Comparison of ENCODE assay signal across 26 cellular contexts in genomic region chr1:244151558-244151957, GRCh38.
DNase-seq lines count a peak whose midpoint lies in the region; ATAC-seq and TF ChIP-seq lines count a peak whose summit lies in the region.
"Had no signal": no experiment of that assay in that cellular context is flagged by ENCODE, and none has a peak within 500 bp of the region (broad histone marks: within the 10 kb centered on the region; RNA-seq: fewer than 3 reads in every experiment).

No MANE protein-coding gene starts in this region.

- no peaks in the 10 kb centered on the region for H3K36me3 Mint-ChIP-seq in stimulated activated memory B cell treated with anti-CD40 and anti-IgM and Interleukin-4, amounts not matched to agents 10 μg/mL and 1 μg/mL and 100 μg/mL, for 72 hours
- H3K36me3 Mint-ChIP-seq: CD14-positive monocyte; CD4-positive, alpha-beta memory T cell; CD4-positive, CD25-positive, alpha-beta regulatory T cell; CD8-positive, alpha-beta memory T cell had no signal

- no peaks in the 10 kb centered on the region for H3K36me3 ChIP-seq in HEK293 (ENCODE audit: control insufficient read depth in 2 of 2, insufficient read depth in 1 of 2, low read length in 2 of 2)
- no peaks in the 10 kb centered on the region for H3K36me3 ChIP-seq in tibial nerve
- H3K36me3 ChIP-seq: BE2C, BLaER1 had no signal

- no peak overlapping the region for H3K4me3 Mint-ChIP-seq in stimulated activated memory B cell treated with anti-CD40 and anti-IgM and Interleukin-4, amounts not matched to agents 10 μg/mL and 1 μg/mL and 100 μg/mL, for 72 hours
- H3K4me3 Mint-ChIP-seq: CD14-positive monocyte; CD4-positive, alpha-beta memory T cell; CD4-positive, CD25-positive, alpha-beta regulatory T cell; CD8-positive, alpha-beta memory T cell had no signal

- no peak overlapping the region for H3K27ac ChIP-seq in HEK293 (ENCODE audit: extremely low read depth, low read depth, low read length)
- H3K27ac ChIP-seq in VCaP: peak overlapping the region; percentile 69
- no peak overlapping the region for H3K27ac ChIP-seq in tibial nerve
- H3K27ac ChIP-seq: 22Rv1, A549, BLaER1 had no signal

- H3K9me3 ChIP-seq in HEK293 (ENCODE audit: control insufficient read depth, insufficient read depth, low read depth, low read length) (no peaks in the 10 kb centered on the region), tibial nerve (no peaks in the 10 kb centered on the region)
- H3K9me3 ChIP-seq: A549, BE2C, BLaER1 had no signal

- DNase-seq in left colon (no peak), tibial nerve (ENCODE audit: low spot score in 2 of 2) (no peak), hippocampal formation (lab: John Stamatoyannopoulos, UW) (no peak), Ammon's horn (ENCODE audit: low spot score) (no peak)
- DNase-seq: AML-193; BE2C; C1 segment of cervical spinal cord; CD4-positive, alpha-beta memory T cell; CD4-positive, CD25-positive, alpha-beta regulatory T cell; CD8-positive, alpha-beta memory T cell; COR-L47; DMS 273 treated with DMSO at 0.1 percent for 48 hours; DMS153; DMS53; DMS79; DND-41; EL; GDM1 had no signal

- H3K4me1 Mint-ChIP-seq in stimulated activated memory B cell treated with anti-CD40 and anti-IgM and Interleukin-4, amounts not matched to agents 10 μg/mL and 1 μg/mL and 100 μg/mL, for 72 hours: peaks cover 14% of the 10 kb centered on the region
- H3K4me1 Mint-ChIP-seq: CD8-positive, alpha-beta memory T cell had no signal

- H3K27me3 ChIP-seq in tibial nerve: no peaks in the 10 kb centered on the region
- H3K27me3 ChIP-seq: BE2C, BLaER1 had no signal

- WGBS in tibial nerve, 2 donors: 81 to 82% methylated on average over 3 of the region's 3 CpGs

- TF ChIP-seq POLR2A in tibial nerve (IDR thresholded peaks at IDR 0.05): no peak

- H3K4me1 ChIP-seq in HEK293 (ENCODE audit: control insufficient read depth, insufficient read depth, low read length) (no peaks in the 10 kb centered on the region), tibial nerve (peaks cover 0 to 6% (median 0%) of the 10 kb centered on the region in 4 donors)
- H3K4me1 ChIP-seq: A549, BE2C had no signal

- H3K9me3 Mint-ChIP-seq in stimulated activated memory B cell treated with anti-CD40 and anti-IgM and Interleukin-4, amounts not matched to agents 10 μg/mL and 1 μg/mL and 100 μg/mL, for 72 hours: no peaks in the 10 kb centered on the region
- H3K9me3 Mint-ChIP-seq: CD14-positive monocyte; CD4-positive, alpha-beta memory T cell; CD4-positive, CD25-positive, alpha-beta regulatory T cell; CD8-positive, alpha-beta memory T cell had no signal

- TF ChIP-seq EP300 in tibial nerve (IDR thresholded peaks at IDR 0.05): no peak

- ATAC-seq in left colon: peak; percentile 84
- ATAC-seq in stimulated activated memory B cell treated with anti-CD40 and anti-IgM and Interleukin-4, amounts not matched to agents 10 μg/mL and 1 μg/mL and 100 μg/mL, for 72 hours: no peak
- ATAC-seq: A549, GM12878 had no signal

- CTCF ChIA-PET in HEK293 (lab: Yijun Ruan, JAX): interaction anchor here (0.9 kb wide), 1 partner anchor 122 kb away, joined by 3 read pairs; no protein-coding TSS in a partner anchor

- TF ChIP-seq CTCF in HEK293 (tag by site-specific recombination; IDR thresholded peaks at IDR 0.05) (no peak), VCaP (conservative IDR thresholded peaks at IDR 0.05) (no peak), tibial nerve (IDR thresholded peaks at IDR 0.05) (no peak)

- H3K4me3 ChIP-seq in HEK293 (ENCODE audit: low read depth, low read length) (no peak overlapping the region), tibial nerve (no peak overlapping the region)
- H3K4me3 ChIP-seq: A549, BLaER1, GM12878 had no signal

- H3K27me3 Mint-ChIP-seq in stimulated activated memory B cell treated with anti-CD40 and anti-IgM and Interleukin-4, amounts not matched to agents 10 μg/mL and 1 μg/mL and 100 μg/mL, for 72 hours: no peaks in the 10 kb centered on the region

- peak overlapping the region; percentile 54 for H3K27ac Mint-ChIP-seq in stimulated activated memory B cell treated with anti-CD40 and anti-IgM and Interleukin-4, amounts not matched to agents 10 μg/mL and 1 μg/mL and 100 μg/mL, for 72 hours
- H3K27ac Mint-ChIP-seq: CD14-positive monocyte; CD4-positive, alpha-beta memory T cell; CD4-positive, CD25-positive, alpha-beta regulatory T cell; CD8-positive, alpha-beta memory T cell had no signal

- POLR2A ChIA-PET in HEK293 (lab: Yijun Ruan, JAX): no interaction called here

- intact Hi-C loops in left colon (cut with DNase I, micrococcal nuclease): no loop called here

TF ChIP-seq in HEK293, 187 proteins besides CTCF, POLR2A, EP300 and RAD21:
- TF ChIP-seq ZNF707 (tag by site-specific recombination; IDR thresholded peaks at IDR 0.05) (no peak), ZNF335 (tag by site-specific recombination; conservative IDR thresholded peaks at IDR 0.05) (peak; percentile 28; the same call in 1 of the 2 replicates)
- TF ChIP-seq, protein P1, sequence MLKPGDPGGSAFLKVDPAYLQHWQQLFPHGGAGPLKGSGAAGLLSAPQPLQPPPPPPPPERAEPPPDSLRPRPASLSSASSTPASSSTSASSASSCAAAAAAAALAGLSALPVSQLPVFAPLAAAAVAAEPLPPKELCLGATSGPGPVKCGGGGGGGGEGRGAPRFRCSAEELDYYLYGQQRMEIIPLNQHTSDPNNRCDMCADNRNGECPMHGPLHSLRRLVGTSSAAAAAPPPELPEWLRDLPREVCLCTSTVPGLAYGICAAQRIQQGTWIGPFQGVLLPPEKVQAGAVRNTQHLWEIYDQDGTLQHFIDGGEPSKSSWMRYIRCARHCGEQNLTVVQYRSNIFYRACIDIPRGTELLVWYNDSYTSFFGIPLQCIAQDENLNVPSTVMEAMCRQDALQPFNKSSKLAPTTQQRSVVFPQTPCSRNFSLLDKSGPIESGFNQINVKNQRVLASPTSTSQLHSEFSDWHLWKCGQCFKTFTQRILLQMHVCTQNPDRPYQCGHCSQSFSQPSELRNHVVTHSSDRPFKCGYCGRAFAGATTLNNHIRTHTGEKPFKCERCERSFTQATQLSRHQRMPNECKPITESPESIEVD (tag by site-specific recombination; IDR thresholded peaks at IDR 0.05): 0 out of 2 replicates have a peak, but pooled peaks have one; percentile 36
TF ChIP-seq in HEK293: peak in this region for 2.
